Comparison of ENCODE assay signal across 9 cellular contexts in genomic region chr12:55073043-55074022, GRCh38. TPM values are rescaled to one million over a fixed set of nuclear protein-coding genes. Genes with fewer than 3 reads are reported as not detected.
DNase-seq lines count a peak whose midpoint lies in the region; ATAC-seq and TF ChIP-seq lines count a peak whose summit lies in the region.
"Had no signal": no experiment of that assay in that cellular context is flagged by ENCODE, and none has a peak within 500 bp of the region (broad histone marks: within the 10 kb centered on the region; RNA-seq: fewer than 3 reads in every experiment).

No MANE protein-coding gene starts in this region.

- ATAC-seq in GM21528 (IDR thresholded peaks at IDR 0.05; ENCODE audit: low FRiP score, unreplicated experiment) (peak; percentile 54), right cardiac atrium (peak; percentile 57 to 69), GM21737 (IDR thresholded peaks at IDR 0.05; ENCODE audit: unreplicated experiment) (no peak)

- H3K4me1 ChIP-seq in ascending aorta (no peaks in the 10 kb centered on the region), right cardiac atrium (ENCODE audit: control insufficient read depth, insufficient read depth, low read length) (no peaks in the 10 kb centered on the region)

- no peaks in the 10 kb centered on the region for H3K9me3 ChIP-seq in ascending aorta
- H3K9me3 ChIP-seq in right cardiac atrium (ENCODE audit: control insufficient read depth, low read length) = no peaks in the 10 kb centered on the region

- H3K27ac ChIP-seq in ascending aorta (no peak overlapping the region), right cardiac atrium (ENCODE audit: low read length) (no peak overlapping the region)

- 32% methylated on average over 8 of the region's 8 CpGs for WGBS in right cardiac atrium

- peak; percentile 42 to 73 (median 65) for TF ChIP-seq CTCF in ascending aorta (IDR thresholded peaks at IDR 0.05)

- no peaks in the 10 kb centered on the region for H3K36me3 ChIP-seq in ascending aorta

- H3K4me3 ChIP-seq in ascending aorta (no peak overlapping the region), right cardiac atrium (ENCODE audit: low read length) (no peak overlapping the region), skeletal muscle cell (ENCODE audit: low read depth, low read length) (no peak overlapping the region)

- intact Hi-C loops in ascending aorta (cut with DNase I) (loop anchor here (1.0 kb wide), 1 partner anchor 80 kb away; no protein-coding TSS in a partner anchor), right cardiac atrium (cut with DNase I) (loop anchor here (2.0 to 5.0 kb wide), 2 partner anchors 81 kb away; no protein-coding TSS in a partner anchor)

- no peaks in the 10 kb centered on the region for H3K27me3 ChIP-seq in ascending aorta
- H3K27me3 ChIP-seq in right cardiac atrium (ENCODE audit: control insufficient read depth, insufficient read depth) = no peaks in the 10 kb centered on the region

- peak; percentile 36 for DNase-seq in CMK (ENCODE audit: low read depth)
- peak; percentile 69 for DNase-seq in NCI-H1105 treated with DMSO at 0.1 percent for 48 hours (lab: John Stamatoyannopoulos, UW)
- DNase-seq in T-helper 22 cell (ENCODE audit: low read depth) = peak; percentile 50
- peak in 1 of 2 donors; percentile 67 for DNase-seq in ascending aorta (ENCODE audit: low spot score in 2 of 2)
- peak; percentile 63 to 84 (median 78) for DNase-seq in right cardiac atrium
- DNase-seq in skeletal muscle cell (ENCODE audit: low read depth) = peak; percentile 10

RNA-seq across cellular contexts. Expression of gene OR9K2, which starts 52.9 kb away (rescaled TPM):
- not detected for total RNA-seq in ascending aorta
- total RNA-seq in right cardiac atrium = not detected
- not detected for polyA plus RNA-seq in right cardiac atrium
- total RNA-seq: T-helper 2 cell treated with Interferon-gamma antibody and Interleukin-4, amounts not matched to agents 100 ng/mL and 5 ng/mL, for 36 hours had no signal

RNA-seq across cellular contexts. Expression of gene NEUROD4, which starts 53.6 kb away (rescaled TPM):
- not detected for total RNA-seq in ascending aorta
- total RNA-seq in right cardiac atrium = not detected
- not detected for polyA plus RNA-seq in right cardiac atrium
- total RNA-seq: T-helper 2 cell treated with Interferon-gamma antibody and Interleukin-4, amounts not matched to agents 100 ng/mL and 5 ng/mL, for 36 hours had no signal
